1 cellular context compared by ENCODE assay signal in genomic region chr21:45365186-45365607, GRCh38.
TF ChIP-seq lines count a peak whose summit lies in the region.

No MANE protein-coding gene starts in this region.

TF ChIP-seq in IMR-90, 13 proteins besides CTCF, POLR2A, EP300 and RAD21:
- TF ChIP-seq USF2 (IDR thresholded peaks at IDR 0.05; ENCODE audit: low read depth, low read length): no peak
- no peak for TF ChIP-seq ELK1 (IDR thresholded peaks at IDR 0.05; ENCODE audit: borderline replicate concordance, low read depth, low read length)
- no peak for TF ChIP-seq SMC3 (IDR thresholded peaks at IDR 0.05; ENCODE audit: low read depth, low read length)
- no peak for TF ChIP-seq MXI1 (IDR thresholded peaks at IDR 0.05; ENCODE audit: borderline replicate concordance, low read depth, low read length)
- TF ChIP-seq FOS (IDR thresholded peaks at IDR 0.05; ENCODE audit: low read depth, low read length): no peak
